Comparison of ENCODE assay signal across 8 cellular contexts in genomic region chr17:13337864-13338371, GRCh38.
DNase-seq lines count a peak whose midpoint lies in the region; ATAC-seq, FAIRE-seq and TF ChIP-seq lines count a peak whose summit lies in the region.

No MANE protein-coding gene starts in this region.

- POLR2A ChIA-PET in RWPE1 (lab: Yijun Ruan, JAX; ENCODE audit: low non-redundant PET): no interaction called here
- POLR2A ChIA-PET in naive thymus-derived CD4-positive, alpha-beta T cell (lab: Charles Lee): no interaction called here

- no peak for ATAC-seq in naive thymus-derived CD4-positive, alpha-beta T cell
- ATAC-seq in esophagus mucosa (no peak), HG03196 (IDR thresholded peaks at IDR 0.05; ENCODE audit: unreplicated experiment) (no peak)

- no peaks in the 10 kb centered on the region for H3K27me3 Mint-ChIP-seq in endothelial cell (ENCODE audit: unreplicated experiment)
- H3K27me3 Mint-ChIP-seq in naive thymus-derived CD4-positive, alpha-beta T cell: peaks cover 9 to 54% (median 30%) of the 10 kb centered on the region in 5 donors

- intact Hi-C loops in naive thymus-derived CD4-positive, alpha-beta T cell (cut with micrococcal nuclease): loop anchor here (1.0 to 10.0 kb wide), 7 partner anchors 259 to 1589 kb away; partner anchors contain the start of gene HS3ST3B1 (in 2 of the 2)

- CTCF ChIA-PET in RWPE1 (lab: Yijun Ruan, JAX): interaction anchor here (0.5 to 1.0 kb wide), 6 partner anchors 22 to 1897 kb away, joined by 3 to 5 read pairs (median 3); no protein-coding TSS in a partner anchor
- CTCF ChIA-PET in naive thymus-derived CD4-positive, alpha-beta T cell (lab: Charles Lee): interaction anchor here (0.6 to 2.0 kb wide), 6 partner anchors 9 to 1761 kb away, joined by 3 to 7 read pairs (median 3); no protein-coding TSS in a partner anchor

- H3K27ac ChIP-seq in HL-60 (replicated peaks): no peak overlapping the region
- no peak overlapping the region for H3K27ac ChIP-seq in RWPE1
- H3K27ac ChIP-seq in naive thymus-derived CD4-positive, alpha-beta T cell (ENCODE audit: low read depth, low read length): no peak overlapping the region

- H3K27me3 ChIP-seq in HL-60 (ENCODE audit: insufficient read depth, poor library complexity, severe bottlenecking): no peaks in the 10 kb centered on the region
- H3K27me3 ChIP-seq in naive thymus-derived CD4-positive, alpha-beta T cell (ENCODE audit: control insufficient read depth in 2 of 2, insufficient read depth in 2 of 2, low read length in 2 of 2): peaks cover 0 to 5% of the 10 kb centered on the region in 2 donors

- TF ChIP-seq POLR2A in GM12892 (IDR thresholded peaks at IDR 0.05; ENCODE audit: low read depth, low read length): no peak

- no peaks in the 10 kb centered on the region for H3K36me3 Mint-ChIP-seq in endothelial cell (ENCODE audit: low read depth, unreplicated experiment)
- no peaks in the 10 kb centered on the region for H3K36me3 Mint-ChIP-seq in naive thymus-derived CD4-positive, alpha-beta T cell

- H3K4me3 ChIP-seq in HL-60 (replicated peaks; ENCODE audit: insufficient read depth, low read length): no peak overlapping the region
- H3K4me3 ChIP-seq in naive thymus-derived CD4-positive, alpha-beta T cell (ENCODE audit: low read length): no peak overlapping the region

- no peak for FAIRE-seq in GM12892 (lab: Jason Lieb, UNC)

- no peak overlapping the region for H3K4me3 Mint-ChIP-seq in endothelial cell (ENCODE audit: unreplicated experiment)
- H3K4me3 Mint-ChIP-seq in naive thymus-derived CD4-positive, alpha-beta T cell: peak overlapping the region in 7 of 10 donors; percentile 28 to 63 (median 51)

- H3K36me3 ChIP-seq in naive thymus-derived CD4-positive, alpha-beta T cell (ENCODE audit: control insufficient read depth in 2 of 3, insufficient read depth in 3 of 3, low read length in 3 of 3): no peaks in the 10 kb centered on the region

- no peaks in the 10 kb centered on the region for H3K9me3 ChIP-seq in naive thymus-derived CD4-positive, alpha-beta T cell (ENCODE audit: control insufficient read depth in 2 of 3, low read length in 3 of 3)

- peak; percentile 2 for DNase-seq in DMS153 (lab: John Stamatoyannopoulos, UW)
- DNase-seq in HL-60 (ENCODE audit: low read depth in 1 of 2, low spot score in 1 of 2): peak in 1 of 2 experiments; percentile 0
- DNase-seq in RWPE1 (ENCODE audit: low spot score): peak; percentile 50
- DNase-seq in endothelial cell (ENCODE audit: low spot score): peak; percentile 23
- peak in 5 of 9 donors; percentile 4 to 22 (median 16) for DNase-seq in naive thymus-derived CD4-positive, alpha-beta T cell
- DNase-seq in GM12892 (ENCODE audit: insufficient read length): no peak

- TF ChIP-seq CTCF in HL-60 (IDR thresholded peaks at IDR 0.05; ENCODE audit: insufficient read depth, low read length): peak; percentile 20
- peak; percentile 90 for TF ChIP-seq CTCF in RWPE1 (conservative IDR thresholded peaks at IDR 0.05; ENCODE audit: low read depth)
- TF ChIP-seq CTCF in endothelial cell (IDR thresholded peaks at IDR 0.05; ENCODE audit: unreplicated experiment): peak; percentile 67

- H3K27ac Mint-ChIP-seq in endothelial cell (ENCODE audit: unreplicated experiment): no peak overlapping the region
- no peak overlapping the region for H3K27ac Mint-ChIP-seq in naive thymus-derived CD4-positive, alpha-beta T cell

- no peaks in the 10 kb centered on the region for H3K4me1 ChIP-seq in naive thymus-derived CD4-positive, alpha-beta T cell (ENCODE audit: control insufficient read depth in 2 of 2, insufficient read depth in 2 of 2, low read length in 2 of 2)

- H3K9me3 Mint-ChIP-seq in endothelial cell (ENCODE audit: unreplicated experiment): no peaks in the 10 kb centered on the region
- peaks cover 0 to 3% (median 0%) of the 10 kb centered on the region in 11 donors for H3K9me3 Mint-ChIP-seq in naive thymus-derived CD4-positive, alpha-beta T cell

- peaks cover 5% of the 10 kb centered on the region for H3K4me1 Mint-ChIP-seq in endothelial cell (ENCODE audit: unreplicated experiment)
- H3K4me1 Mint-ChIP-seq in naive thymus-derived CD4-positive, alpha-beta T cell: peaks cover 0 to 7% (median 3%) of the 10 kb centered on the region in 7 donors

Comparison
In these comparisons a context has a peak if more than half of its experiments do, and no peak if none do; other contexts are left out.
1. CTCF ChIP-seq: peak in every context shown above with its lines; median percentile 90 in RWPE1; 67 in endothelial cell; 20 in HL-60.